In the genomic region with DNA sequence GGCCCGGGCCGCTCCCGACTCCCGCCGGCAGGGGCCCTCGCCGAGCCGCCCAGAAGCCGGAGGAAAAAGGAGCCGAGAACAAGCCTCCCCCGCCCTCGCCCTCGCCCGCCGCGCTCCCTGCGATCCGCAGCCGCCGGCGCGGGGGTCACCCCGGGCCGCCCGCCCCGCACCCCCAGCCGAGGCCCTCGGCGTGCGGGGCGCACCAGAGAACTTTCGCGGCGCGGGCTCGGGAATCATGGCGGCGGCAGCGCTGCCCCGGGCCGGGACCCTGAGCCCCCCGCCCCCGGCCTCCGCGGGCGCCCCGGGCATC, we compare ENCODE assay signal across 8 cellular contexts. TPM values are rescaled to one million over a fixed set of nuclear protein-coding genes. Genes with fewer than 3 reads are reported as not detected.
DNase-seq lines count a peak whose midpoint lies in the region; ATAC-seq, FAIRE-seq and TF ChIP-seq lines count a peak whose summit lies in the region.

No MANE protein-coding gene starts in this region.

- H3K4me3 ChIP-seq in left lung = peak overlapping the region; percentile 5 to 67

- no peak for TF ChIP-seq POLR2A in GM12891 (IDR thresholded peaks at IDR 0.05; ENCODE audit: low read depth, low read length)

- DNase-seq in GM12891 (ENCODE audit: insufficient read length, low spot score) (peak; percentile 84), NCI-H2029 treated with DMSO at 0.1 percent for 48 hours (lab: John Stamatoyannopoulos, UW) (peak; percentile 23), cerebellum (ENCODE audit: low spot score) (peak; percentile 82), left lung (peak; percentile 75 to 95)
- DNase-seq in activated CD4-positive, alpha-beta T cell treated with anti-CD3 and anti-CD28 coated beads for 24 hours (ENCODE audit: low read depth in 2 of 2) = peak; percentile 56 to 63
- peak; percentile 72 to 78 for DNase-seq in stimulated activated CD4-positive, alpha-beta T cell treated with anti-CD3 and anti-CD28 coated beads, Interleukin-4, amount 100 ng/mL, for 4 hours

- no peaks in the 10 kb centered on the region for H3K9me3 ChIP-seq in left lung

- peak; percentile 54 for ATAC-seq in HG02610 (IDR thresholded peaks at IDR 0.05; ENCODE audit: unreplicated experiment)
- ATAC-seq in left lung = peak; percentile 74
- ATAC-seq in HG03097 (IDR thresholded peaks at IDR 0.05; ENCODE audit: low FRiP score, unreplicated experiment) = no peak

- H3K27ac ChIP-seq in left lung = peak overlapping the region in 1 of 2 donors; percentile 78

- peaks cover 0 to 9% of the 10 kb centered on the region in 2 donors for H3K36me3 ChIP-seq in left lung

- FAIRE-seq in GM12891 (lab: Jason Lieb, UNC) = no peak

- TF ChIP-seq CTCF in left lung (IDR thresholded peaks at IDR 0.05) = peak; percentile 22 to 36

- H3K27me3 ChIP-seq in left lung = no peaks in the 10 kb centered on the region

- intact Hi-C loops in left lung (cut with DNase I) = no loop called here

- H3K4me1 ChIP-seq in left lung = peaks cover 12 to 41% of the 10 kb centered on the region in 2 donors

TF ChIP-seq in GM12891, 5 proteins besides CTCF, POLR2A, EP300 and RAD21:
- TF ChIP-seq PAX5 (IDR thresholded peaks at IDR 0.05; ENCODE audit: insufficient read depth, low read length, severe bottlenecking) = no peak
- TF ChIP-seq TAF1 (IDR thresholded peaks at IDR 0.05; ENCODE audit: low read depth, low read length) = no peak
- TF ChIP-seq SPI1 (IDR thresholded peaks at IDR 0.05; ENCODE audit: low read depth, low read length) = no peak
- no peak for TF ChIP-seq POLR2AphosphoS5 (IDR thresholded peaks at IDR 0.05; ENCODE audit: low read depth, low read length)
- no peak for TF ChIP-seq POU2F2 (IDR thresholded peaks at IDR 0.05; ENCODE audit: low read depth, low read length)

RNA-seq across cellular contexts. Expression of gene CDK2AP1, which starts 0.5 kb away (rescaled TPM):
- polyA plus RNA-seq in GM12891 (2012; ENCODE audit: low read depth, missing spikeins) = 64.9 TPM
- total RNA-seq in cerebellum (84.7 TPM), left lung (100 to 1,000 TPM; 145 to 154 TPM)

RNA-seq across cellular contexts. Expression of gene MTRFR, which starts 37.9 kb away (rescaled TPM):
- 7.4 TPM for polyA plus RNA-seq in GM12891 (2012; ENCODE audit: low read depth, missing spikeins)
- total RNA-seq in cerebellum = 13.0 TPM
- 10 to 100 TPM; 13.2 to 13.3 TPM for total RNA-seq in left lung

RNA-seq across cellular contexts. Expression of gene MPHOSPH9, which starts 38.2 kb away (rescaled TPM):
- polyA plus RNA-seq in GM12891 (2012; ENCODE audit: low read depth, missing spikeins) = 17.9 TPM
- total RNA-seq in cerebellum = 95.9 TPM
- total RNA-seq in left lung = 10 to 100 TPM; 27.6 to 28.1 TPM

Comparison
In these comparisons a context has a peak if more than half of its experiments do, and no peak if none do; other contexts are left out.
1. DNase-seq: peak in every context shown above with its lines; median percentile 85 in left lung; 84 in GM12891; 82 in cerebellum; 75 in stimulated activated CD4-positive, alpha-beta T cell treated with anti-CD3 and anti-CD28 coated beads, Interleukin-4, amount 100 ng/mL, for 4 hours; 60 in activated CD4-positive, alpha-beta T cell treated with anti-CD3 and anti-CD28 coated beads for 24 hours; 23 in NCI-H2029 treated with DMSO at 0.1 percent for 48 hours.